In genomic region chr1:12600880-12601633, GRCh38 we compare ENCODE assay signal across 8 cellular contexts. TPM values are rescaled to one million over a fixed set of nuclear protein-coding genes. Genes with fewer than 3 reads are reported as not detected.
DNase-seq lines count a peak whose midpoint lies in the region; ATAC-seq and TF ChIP-seq lines count a peak whose summit lies in the region.

No MANE protein-coding gene starts in this region.

- POLR2A ChIA-PET in T-cell (lab: Charles Lee), result no interaction called here

- ATAC-seq in T-cell (replicated peaks in 1 of 4), result peak in 2 of 4 experiments; percentile 40 to 58
- ATAC-seq in lung (ENCODE audit: insufficient read depth, low FRiP score), result no peak
- ATAC-seq in GM19035 (IDR thresholded peaks at IDR 0.05; ENCODE audit: unreplicated experiment), result no peak
- ATAC-seq in GM21367 (IDR thresholded peaks at IDR 0.05; ENCODE audit: unreplicated experiment), result no peak
- no peak for ATAC-seq in HG02973 (IDR thresholded peaks at IDR 0.05; ENCODE audit: unreplicated experiment)

- H3K4me1 Mint-ChIP-seq in T-cell, result peaks cover 57 to 88% (median 87%) of the 10 kb centered on the region in 3 donors

- TF ChIP-seq CTCF in brain microvascular endothelial cell (IDR thresholded peaks at IDR 0.05; ENCODE audit: low read depth, low read length, missing control alignments), result peak; percentile 67
- TF ChIP-seq CTCF in lung (IDR thresholded peaks at IDR 0.05; ENCODE audit: control extremely low read depth, extremely low read depth), result peak; percentile 6

- H3K36me3 ChIP-seq in brain microvascular endothelial cell (replicated peaks) (peaks cover 68% of the 10 kb centered on the region), lung (ENCODE audit: control insufficient read depth in 2 of 2, insufficient read depth in 2 of 2, low read length in 2 of 2) (no peaks in the 10 kb centered on the region)

- no peaks in the 10 kb centered on the region for H3K27me3 ChIP-seq in brain microvascular endothelial cell (replicated peaks)
- H3K27me3 ChIP-seq in lung (ENCODE audit: control insufficient read depth, insufficient read depth), result no peaks in the 10 kb centered on the region

- H3K27ac Mint-ChIP-seq in T-cell, result peak overlapping the region; percentile 22 to 57

- H3K9me3 Mint-ChIP-seq in T-cell, result no peaks in the 10 kb centered on the region

- in situ Hi-C loops in brain microvascular endothelial cell (cut with HindIII; ENCODE audit: low pct_ligation_motif_present, low sequenced_read_pairs), result no loop called here

- H3K36me3 Mint-ChIP-seq in T-cell, result peaks cover 3% of the 10 kb centered on the region

- H3K4me1 ChIP-seq in lung (ENCODE audit: control insufficient read depth in 2 of 2, insufficient read depth in 2 of 2, low read length in 2 of 2), result peaks cover 30 to 46% of the 10 kb centered on the region in 2 donors

- no peak overlapping the region for H3K4me3 ChIP-seq in brain microvascular endothelial cell (ENCODE audit: low read depth, low read length)
- H3K4me3 ChIP-seq in lung, result no peak overlapping the region

- CTCF ChIA-PET in T-cell (lab: Charles Lee), result interaction anchor here (0.5 to 3.0 kb wide), 7 partner anchors 9 to 363 kb away, joined by 3 to 47 read pairs (median 4); partner anchors contain the start of gene DHRS3 (in 1 of the 2)

- no peaks in the 10 kb centered on the region for H3K27me3 Mint-ChIP-seq in T-cell

- WGBS in lung, 2 donors, result 67% methylated on average over 9 of the region's 9 CpGs

- H3K9me3 ChIP-seq in lung (ENCODE audit: control insufficient read depth in 2 of 2, insufficient read depth in 1 of 2, low read length in 1 of 2), result no peaks in the 10 kb centered on the region

- DNase-seq in NCI-H82 (lab: John Stamatoyannopoulos, UW) (peak; percentile 64), NCI-H82 treated with DMSO at 0.1 percent for 48 hours (lab: John Stamatoyannopoulos, UW; ENCODE audit: unreplicated experiment) (no peak), T-cell (peak in 33 of 34 experiments; percentile 32 to 73 (median 61)), brain microvascular endothelial cell (no peak), lung (ENCODE audit: low spot score) (peak; percentile 39)

- no peak overlapping the region for H3K4me3 Mint-ChIP-seq in T-cell

- H3K27ac ChIP-seq in brain microvascular endothelial cell, result peak overlapping the region; percentile 99
- H3K27ac ChIP-seq in lung (ENCODE audit: low read depth in 1 of 2, low read length in 1 of 2), result peak overlapping the region in 1 of 2 donors; percentile 66

RNA-seq across cellular contexts. Expression of gene DHRS3, which starts 17.0 kb away (rescaled TPM):
- total RNA-seq in T-cell, result 100 to 1,000 TPM in 1 of 5 donors, 10 to 100 TPM in 4; 56.4 to 107 (median 90.8) TPM
- 100 to 1,000 TPM in 1 of 2 donors, 10 to 100 TPM in 1; 79.7 to 109 TPM for total RNA-seq in lung
- polyA plus RNA-seq in lung, result 10 to 100 TPM; 56.7 to 79.8 TPM

RNA-seq across cellular contexts. Expression of gene AADACL4, which starts 42.8 kb away (rescaled TPM):
- total RNA-seq in T-cell, result not detected
- total RNA-seq in lung, result not detected
- polyA plus RNA-seq in lung, result not detected

Comparison
In these comparisons a context has a peak if more than half of its experiments do, and no peak if none do; other contexts are left out.
1. DNase-seq: peak in NCI-H82 (single experiment), T-cell (33 of 34) and lung (single experiment); none in NCI-H82 treated with DMSO at 0.1 percent for 48 hours (single experiment) and brain microvascular endothelial cell (single experiment).